ENCODE assay signal across 10 cellular contexts in the genomic region with DNA sequence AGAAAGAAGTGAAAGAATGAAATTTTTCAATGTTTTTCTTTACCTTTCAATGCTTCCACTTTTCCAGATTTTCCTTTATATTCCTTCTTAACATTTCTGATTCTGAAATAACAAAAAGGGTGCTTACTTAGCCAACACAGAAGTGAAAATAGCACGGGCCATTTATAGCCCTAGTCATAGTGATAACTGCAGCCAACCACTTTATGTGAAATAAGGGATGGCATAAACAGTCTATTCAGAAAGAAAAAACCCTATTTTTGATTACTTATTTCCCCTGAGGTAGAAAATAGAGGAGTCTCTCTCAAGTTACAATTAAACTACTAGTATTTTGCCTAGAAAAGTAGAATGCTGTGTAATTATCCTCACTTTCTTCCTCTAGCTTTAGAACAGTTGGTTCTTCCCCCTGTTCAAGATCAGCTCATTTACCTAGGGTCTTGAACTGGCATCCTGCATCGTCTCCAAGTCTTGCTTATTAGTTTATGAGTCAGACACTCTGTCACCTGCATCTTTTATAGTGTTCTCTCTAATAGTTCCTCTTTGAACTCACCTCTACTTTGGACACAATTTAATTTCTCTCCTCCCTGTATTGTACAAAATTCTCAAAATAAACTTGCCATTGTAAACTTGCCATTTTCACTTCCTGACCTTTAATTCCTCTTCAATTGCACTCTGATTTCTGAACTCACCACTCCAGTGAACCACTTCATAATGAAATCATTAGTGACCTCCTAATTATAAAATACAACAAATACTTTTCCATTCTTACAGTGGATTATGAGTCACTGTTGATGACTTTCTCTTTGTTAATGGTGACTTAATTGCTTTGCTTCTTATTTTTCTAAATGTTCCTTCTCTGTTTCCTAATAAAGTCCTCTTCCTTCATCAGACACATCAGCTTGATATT. TPM values are rescaled to one million over a fixed set of nuclear protein-coding genes. Genes with fewer than 3 reads are reported as not detected.
DNase-seq lines count a peak whose midpoint lies in the region; ATAC-seq lines count a peak whose summit lies in the region.
"Had no signal": no experiment of that assay in that cellular context is flagged by ENCODE, and none has a peak within 500 bp of the region (broad histone marks: within the 10 kb centered on the region; RNA-seq: fewer than 3 reads in every experiment).

No MANE protein-coding gene starts in this region.

- ATAC-seq in GM18907 (IDR thresholded peaks at IDR 0.05; ENCODE audit: unreplicated experiment): peak; percentile 47
- ATAC-seq in GM21786 (IDR thresholded peaks at IDR 0.05; ENCODE audit: unreplicated experiment): peak; percentile 47
- peak; percentile 51 for ATAC-seq in HG03442 (IDR thresholded peaks at IDR 0.05; ENCODE audit: unreplicated experiment)
- ATAC-seq in naive thymus-derived CD8-positive, alpha-beta T cell: no peak

- H3K4me3 Mint-ChIP-seq in naive thymus-derived CD8-positive, alpha-beta T cell: no peak overlapping the region
- H3K4me3 Mint-ChIP-seq: stimulated activated naive CD8-positive, alpha-beta T cell treated with anti-CD3 and anti-CD28 coated beads, Interleukin-15, Interleukin-2, amounts not matched to agents 100 ng/mL and 50 ng/mL, for 24 hours had no signal

- POLR2A ChIA-PET in naive thymus-derived CD8-positive, alpha-beta T cell (lab: Charles Lee): no interaction called here

- peak; percentile 40 for DNase-seq in renal cortical epithelial cell (ENCODE audit: low read depth)
- no peak for DNase-seq in naive thymus-derived CD8-positive, alpha-beta T cell
- DNase-seq in NCI-H2029 (lab: John Stamatoyannopoulos, UW): no peak
- no peak for DNase-seq in DMS153 (lab: John Stamatoyannopoulos, UW)
- DNase-seq: NCI-H2171, SW 1271 had no signal

- no peaks in the 10 kb centered on the region for H3K9me3 Mint-ChIP-seq in naive thymus-derived CD8-positive, alpha-beta T cell
- H3K9me3 Mint-ChIP-seq: stimulated activated naive CD8-positive, alpha-beta T cell treated with anti-CD3 and anti-CD28 coated beads, Interleukin-15, Interleukin-2, amounts not matched to agents 100 ng/mL and 50 ng/mL, for 24 hours had no signal

- no peak overlapping the region for H3K27ac Mint-ChIP-seq in naive thymus-derived CD8-positive, alpha-beta T cell
- H3K27ac Mint-ChIP-seq: stimulated activated naive CD8-positive, alpha-beta T cell treated with anti-CD3 and anti-CD28 coated beads, Interleukin-15, Interleukin-2, amounts not matched to agents 100 ng/mL and 50 ng/mL, for 24 hours had no signal

- peaks cover 0 to 2% (median 0%) of the 10 kb centered on the region in 3 donors for H3K36me3 Mint-ChIP-seq in naive thymus-derived CD8-positive, alpha-beta T cell

- H3K4me1 Mint-ChIP-seq in naive thymus-derived CD8-positive, alpha-beta T cell: peaks cover 0 to 14% (median 0%) of the 10 kb centered on the region in 4 donors

- H3K27me3 Mint-ChIP-seq in naive thymus-derived CD8-positive, alpha-beta T cell: peaks cover 0 to 7% (median 0%) of the 10 kb centered on the region in 5 donors
- H3K27me3 Mint-ChIP-seq: stimulated activated naive CD8-positive, alpha-beta T cell treated with anti-CD3 and anti-CD28 coated beads, Interleukin-15, Interleukin-2, amounts not matched to agents 100 ng/mL and 50 ng/mL, for 24 hours had no signal

RNA-seq across cellular contexts. Expression of gene ABCA6, which starts 23.6 kb away (rescaled TPM):
- 0.50 TPM in 1 of 2 replicates, not detected in the other for total RNA-seq in renal cortical epithelial cell
- under 1 TPM; 0.66 to 0.70 TPM for total RNA-seq in naive thymus-derived CD8-positive, alpha-beta T cell
- under 1 TPM in 1 of 3 donors, not detected in 2; 0.15 TPM for polyA plus RNA-seq in naive thymus-derived CD8-positive, alpha-beta T cell

RNA-seq across cellular contexts. Expression of gene ABCA9, which starts 57.4 kb away (rescaled TPM):
- 0.20 TPM in 1 of 2 replicates, not detected in the other for total RNA-seq in renal cortical epithelial cell
- total RNA-seq in naive thymus-derived CD8-positive, alpha-beta T cell: under 1 TPM; 0.08 to 0.30 TPM
- polyA plus RNA-seq in naive thymus-derived CD8-positive, alpha-beta T cell: not detected

Comparison
In these comparisons a context has a peak if more than half of its experiments do, and no peak if none do; other contexts are left out.
1. ATAC-seq: peak in GM18907 (single experiment), GM21786 (single experiment) and HG03442 (single experiment); none in naive thymus-derived CD8-positive, alpha-beta T cell (0 of 2).